Comparison of ENCODE assay signal across 1 cellular context in the genomic region with DNA sequence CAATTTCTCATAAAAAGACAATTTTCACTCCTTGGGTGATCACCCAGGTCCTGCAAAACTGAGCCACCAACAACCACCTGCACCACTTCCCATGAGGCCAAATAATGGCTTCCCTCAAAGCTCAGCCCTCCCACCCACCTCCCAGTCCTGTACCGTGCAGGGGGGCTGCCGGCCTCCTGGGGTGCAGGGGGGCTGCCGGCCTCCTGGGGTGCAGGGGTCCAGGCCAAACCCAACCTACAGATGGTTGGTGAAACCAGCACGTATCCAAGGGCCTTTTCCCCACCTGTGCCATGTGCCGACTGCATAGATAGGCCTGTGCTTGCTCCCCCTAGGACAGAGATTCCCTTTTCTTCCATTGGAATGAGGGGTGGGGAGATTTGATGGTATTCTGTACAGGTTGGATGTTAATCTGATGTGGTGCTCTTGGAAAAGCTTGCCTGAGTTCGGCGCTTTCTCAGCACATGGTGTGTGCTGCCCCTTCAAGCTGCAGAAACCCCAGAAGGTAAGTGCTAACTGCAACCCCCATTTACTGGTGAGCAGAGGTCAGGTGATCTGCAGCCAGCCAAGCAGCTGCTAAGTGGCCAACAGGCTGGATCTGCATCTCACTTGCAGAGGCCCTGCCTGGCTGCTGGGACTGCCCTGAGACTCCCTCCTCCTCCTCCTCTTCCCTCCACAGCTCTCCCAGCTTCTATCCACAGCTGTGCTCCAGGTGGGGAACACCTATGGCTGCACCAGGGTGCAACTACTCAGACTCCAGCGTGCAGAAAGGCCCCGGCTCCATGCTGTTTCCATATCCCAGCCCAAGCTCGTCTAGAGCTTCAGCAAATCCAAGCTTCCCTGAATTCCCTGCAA.
TF ChIP-seq lines count a peak whose summit lies in the region.

No MANE protein-coding gene starts in this region.

TF ChIP-seq in HepG2, 621 proteins besides CTCF, POLR2A, EP300 and RAD21:
- TF ChIP-seq KLF6 (CRISPR knock-in tag; IDR thresholded peaks at IDR 0.05) (no peak), MBD4 (IDR thresholded peaks at IDR 0.05; ENCODE audit: borderline replicate concordance, low read length) (no peak), ZNF263 (CRISPR knock-in tag; IDR thresholded peaks at IDR 0.05) (peak; percentile 60), FOXO1 (CRISPR knock-in tag; IDR thresholded peaks at IDR 0.05) (no peak)
- TF ChIP-seq, protein P1, sequence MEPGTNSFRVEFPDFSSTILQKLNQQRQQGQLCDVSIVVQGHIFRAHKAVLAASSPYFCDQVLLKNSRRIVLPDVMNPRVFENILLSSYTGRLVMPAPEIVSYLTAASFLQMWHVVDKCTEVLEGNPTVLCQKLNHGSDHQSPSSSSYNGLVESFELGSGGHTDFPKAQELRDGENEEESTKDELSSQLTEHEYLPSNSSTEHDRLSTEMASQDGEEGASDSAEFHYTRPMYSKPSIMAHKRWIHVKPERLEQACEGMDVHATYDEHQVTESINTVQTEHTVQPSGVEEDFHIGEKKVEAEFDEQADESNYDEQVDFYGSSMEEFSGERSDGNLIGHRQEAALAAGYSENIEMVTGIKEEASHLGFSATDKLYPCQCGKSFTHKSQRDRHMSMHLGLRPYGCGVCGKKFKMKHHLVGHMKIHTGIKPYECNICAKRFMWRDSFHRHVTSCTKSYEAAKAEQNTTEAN (CRISPR knock-in tag; conservative IDR thresholded peaks at IDR 0.05) = no peak
- TF ChIP-seq, protein P2, sequence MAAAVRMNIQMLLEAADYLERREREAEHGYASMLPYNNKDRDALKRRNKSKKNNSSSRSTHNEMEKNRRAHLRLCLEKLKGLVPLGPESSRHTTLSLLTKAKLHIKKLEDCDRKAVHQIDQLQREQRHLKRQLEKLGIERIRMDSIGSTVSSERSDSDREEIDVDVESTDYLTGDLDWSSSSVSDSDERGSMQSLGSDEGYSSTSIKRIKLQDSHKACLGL (CRISPR knock-in tag; IDR thresholded peaks at IDR 0.05) = no peak
